1 cellular context compared by ENCODE assay signal in genomic region chr5:95846554-95847260, GRCh38.
TF ChIP-seq lines count a peak whose summit lies in the region.

No MANE protein-coding gene starts in this region.

TF ChIP-seq in H1, 55 proteins besides CTCF, POLR2A, EP300 and RAD21 (continued from another document):
- TF ChIP-seq CHD7 (IDR thresholded peaks at IDR 0.05; ENCODE audit: insufficient replicate concordance, low read length) = no peak
- TF ChIP-seq TBP (IDR thresholded peaks at IDR 0.05; ENCODE audit: low read depth, low read length) = no peak
- TF ChIP-seq E2F6 (IDR thresholded peaks at IDR 0.05) = no peak
- no peak for TF ChIP-seq BACH1 (IDR thresholded peaks at IDR 0.05; ENCODE audit: low read length)
- no peak for TF ChIP-seq BCL11A (IDR thresholded peaks at IDR 0.05; ENCODE audit: low read depth in 2 of 2, low read length in 2 of 2)
- TF ChIP-seq HDAC6 (IDR thresholded peaks at IDR 0.05; ENCODE audit: low read depth, low read length) = no peak
